Comparison of ENCODE assay signal across 28 cellular contexts in genomic region chr10:78907458-78908211, GRCh38.
DNase-seq lines count a peak whose midpoint lies in the region; ATAC-seq and TF ChIP-seq lines count a peak whose summit lies in the region.
"Had no signal": no experiment of that assay in that cellular context is flagged by ENCODE, and none has a peak within 500 bp of the region (broad histone marks: within the 10 kb centered on the region; RNA-seq: fewer than 3 reads in every experiment).

No MANE protein-coding gene starts in this region.

- H3K27me3 ChIP-seq in H7 (ENCODE audit: control insufficient read depth, insufficient read depth, low read length) = no peaks in the 10 kb centered on the region; the same call in 1 of the 2 replicates
- H3K27me3 ChIP-seq in RWPE2 (ENCODE audit: insufficient read depth, poor library complexity, severe bottlenecking) = no peaks in the 10 kb centered on the region
- H3K27me3 ChIP-seq in endodermal cell (ENCODE audit: control insufficient read depth, insufficient read depth, low read length, poor library complexity, severe bottlenecking) = no peaks in the 10 kb centered on the region
- H3K27me3 ChIP-seq: esophagus muscularis mucosa, heart left ventricle, transverse colon had no signal

- H3K4me1 ChIP-seq in RWPE2 (ENCODE audit: insufficient read depth, poor library complexity, severe bottlenecking) = no peaks in the 10 kb centered on the region
- H3K4me1 ChIP-seq in endodermal cell (ENCODE audit: control insufficient read depth, insufficient read depth, low read length) = no peaks in the 10 kb centered on the region
- H3K4me1 ChIP-seq: esophagus muscularis mucosa, foreskin keratinocyte, heart left ventricle, transverse colon had no signal

- H3K9ac ChIP-seq in endodermal cell (ENCODE audit: extremely low read depth, low read length, poor library complexity, severe bottlenecking) = no peak overlapping the region

- WGBS in endodermal cell (ENCODE audit: insufficient coverage in 1 of 2, insufficient read length in 1 of 2), 2 experiments = 74 to 89% methylated on average over 11 of the region's 11 CpGs

- peaks cover 12% of the 10 kb centered on the region for H3K27me3 Mint-ChIP-seq in endodermal cell (ENCODE audit: insufficient read depth)

- H3K27ac ChIP-seq in RWPE2 (ENCODE audit: poor library complexity, severe bottlenecking) (no peak overlapping the region), endodermal cell (ENCODE audit: low read depth, low read length) (peak overlapping the region; percentile 60)
- H3K27ac ChIP-seq: esophagus muscularis mucosa, foreskin keratinocyte, heart left ventricle, psoas muscle, RWPE1, SK-N-MC, transverse colon had no signal

- H3K4me3 ChIP-seq in H7 (ENCODE audit: insufficient read depth, low read depth, low read length) (no peak overlapping the region), RWPE2 (ENCODE audit: severe bottlenecking) (no peak overlapping the region), endodermal cell (ENCODE audit: low read length) (no peak overlapping the region)
- H3K4me3 ChIP-seq: esophagus muscularis mucosa, heart left ventricle, psoas muscle, SK-N-MC, transverse colon had no signal

- H3K4me1 Mint-ChIP-seq in endodermal cell = peaks cover 7% of the 10 kb centered on the region

- H3K27ac Mint-ChIP-seq in endodermal cell = no peak overlapping the region
- H3K27ac Mint-ChIP-seq: activated naive CD4-positive, alpha-beta T cell treated with anti-CD3 and anti-CD28 coated beads, Interleukin-2, amount 50 U/mL, for 72 hours; activated T-helper 1 cell treated with anti-CD3 and anti-CD28 coated beads, Interleukin-12 subunit alpha, Interleukin-12 subunit beta, Interleukin-2, Interleukin-4 antibody, amounts not matched to agents 30 ng/mL and 10 ng/mL and 1 ng/mL, durations not matched to agents 14 hours and 24 hours and 36 hours; HFFc6; T-helper 1 cell treated with Interleukin-12 subunit alpha and Interleukin-12 subunit beta and Interleukin-4 antibody, amounts not matched to agents 30 μg/mL and 1 μg/mL, for 36 hours had no signal

- no peaks in the 10 kb centered on the region for H3K9me3 Mint-ChIP-seq in endodermal cell
- H3K9me3 Mint-ChIP-seq: activated naive CD4-positive, alpha-beta T cell treated with anti-CD3 and anti-CD28 coated beads, Interleukin-2, amount 50 U/mL, for 72 hours; activated T-helper 1 cell treated with anti-CD3 and anti-CD28 coated beads, Interleukin-12 subunit alpha, Interleukin-12 subunit beta, Interleukin-2, Interleukin-4 antibody, amounts not matched to agents 30 ng/mL and 10 ng/mL and 1 ng/mL, durations not matched to agents 14 hours and 24 hours and 36 hours; HFFc6; T-helper 1 cell treated with Interleukin-12 subunit alpha and Interleukin-12 subunit beta and Interleukin-4 antibody, amounts not matched to agents 30 μg/mL and 1 μg/mL, for 36 hours had no signal

- intact Hi-C loops in posterior vena cava (cut with DNase I) = no loop called here

- no peaks in the 10 kb centered on the region for H3K36me3 Mint-ChIP-seq in endodermal cell (ENCODE audit: low read depth)
- H3K36me3 Mint-ChIP-seq: activated naive CD4-positive, alpha-beta T cell treated with anti-CD3 and anti-CD28 coated beads, Interleukin-2, amount 50 U/mL, for 72 hours had no signal

- TF ChIP-seq CTCF in RWPE2 (IDR thresholded peaks at IDR 0.05; ENCODE audit: poor library complexity, severe bottlenecking) = no peak
- no peak for TF ChIP-seq CTCF in endodermal cell (conservative IDR thresholded peaks at IDR 0.05)

- H3K4me3 Mint-ChIP-seq in endodermal cell = no peak overlapping the region
- H3K4me3 Mint-ChIP-seq: activated T-helper 1 cell treated with anti-CD3 and anti-CD28 coated beads, Interleukin-12 subunit alpha, Interleukin-12 subunit beta, Interleukin-2, Interleukin-4 antibody, amounts not matched to agents 30 ng/mL and 10 ng/mL and 1 ng/mL, durations not matched to agents 14 hours and 24 hours and 36 hours; HFFc6; T-helper 1 cell treated with Interleukin-12 subunit alpha and Interleukin-12 subunit beta and Interleukin-4 antibody, amounts not matched to agents 30 μg/mL and 1 μg/mL, for 36 hours had no signal

- H3K36me3 ChIP-seq in H7 (replicated peaks; ENCODE audit: control insufficient read depth, insufficient read depth, low read length) (no peaks in the 10 kb centered on the region), RWPE2 (ENCODE audit: low read depth) (no peaks in the 10 kb centered on the region), endodermal cell (ENCODE audit: control insufficient read depth, insufficient read depth, low read length) (no peaks in the 10 kb centered on the region)
- H3K36me3 ChIP-seq: esophagus muscularis mucosa, heart left ventricle, transverse colon had no signal

- DNase-seq in H7 (peak; percentile 57), RWPE2 (ENCODE audit: low spot score) (peak; percentile 38), endodermal cell (peak; percentile 55), posterior vena cava (ENCODE audit: low spot score) (peak; percentile 45), H4 (ENCODE audit: low spot score) (no peak)
- no peak for DNase-seq in activated CD4-positive, alpha-beta T cell treated with anti-CD3 and anti-CD28 coated beads, Interleukin-2, amount 50 U/mL, for 48 hours
- DNase-seq: ACHN; activated CD4-positive, alpha-beta T cell treated with anti-CD3 and anti-CD28 coated beads for 4 hours; anterior cingulate cortex; DMS79; foreskin keratinocyte; GDM1; heart left ventricle; HFFc6; kidney glomerular epithelial cell; NCI-H146; NCI-H2107; NCI-H82; psoas muscle; transverse colon had no signal

- ATAC-seq in RWPE2 (ENCODE audit: low read depth) = no peak
- ATAC-seq in GM21528 (IDR thresholded peaks at IDR 0.05; ENCODE audit: low FRiP score, unreplicated experiment) = no peak
- no peak for ATAC-seq in GM19395 (IDR thresholded peaks at IDR 0.05; ENCODE audit: unreplicated experiment)
- ATAC-seq: activated naive CD4-positive, alpha-beta T cell treated with anti-CD3 and anti-CD28 coated beads, Interleukin-2, amount 50 U/mL, for 72 hours; foreskin keratinocyte; heart left ventricle; psoas muscle had no signal

- H3K9me3 ChIP-seq in RWPE2 (ENCODE audit: severe bottlenecking) (no peaks in the 10 kb centered on the region), endodermal cell (ENCODE audit: control insufficient read depth, low read length) (no peaks in the 10 kb centered on the region)
- H3K9me3 ChIP-seq: esophagus muscularis mucosa, heart left ventricle, psoas muscle, transverse colon had no signal

Comparison
In these comparisons a context has a peak if more than half of its experiments do, and no peak if none do; other contexts are left out.
1. DNase-seq: peak in H7 (single experiment), RWPE2 (single experiment), endodermal cell (single experiment) and posterior vena cava (single experiment); none in activated CD4-positive, alpha-beta T cell treated with anti-CD3 and anti-CD28 coated beads, Interleukin-2, amount 50 U/mL, for 48 hours (0 of 2) and H4 (single experiment).